In genomic region chr6:27478706-27479318, GRCh38 we compare ENCODE assay signal across 9 cellular contexts. TPM values are rescaled to one million over a fixed set of nuclear protein-coding genes. Genes with fewer than 3 reads are reported as not detected.
DNase-seq lines count a peak whose midpoint lies in the region; ATAC-seq and TF ChIP-seq lines count a peak whose summit lies in the region.
"Had no signal": no experiment of that assay in that cellular context is flagged by ENCODE, and none has a peak within 500 bp of the region (broad histone marks: within the 10 kb centered on the region; RNA-seq: fewer than 3 reads in every experiment).

No MANE protein-coding gene starts in this region.

- CTCF ChIA-PET in activated CD8-positive, alpha-beta T cell treated with anti-CD3 and anti-CD28 coated beads, Interleukin-2, amount 10 ng/mL, durations not matched to agents 7 days and 5 days (lab: Charles Lee), result interaction anchor here (0.9 to 1.6 kb wide), 8 partner anchors 23 to 352 kb away, joined by 3 to 13 read pairs (median 4); no protein-coding TSS in a partner anchor

- peaks cover 0 to 5% (median 3%) of the 10 kb centered on the region in 3 donors for H3K27me3 Mint-ChIP-seq in CD14-positive monocyte (ENCODE audit: low read depth in 3 of 3)
- peaks cover 4% of the 10 kb centered on the region for H3K27me3 Mint-ChIP-seq in activated CD8-positive, alpha-beta T cell treated with anti-CD3 and anti-CD28 coated beads, Interleukin-2, amount 10 ng/mL, durations not matched to agents 7 days and 5 days (ENCODE audit: low read depth)
- H3K27me3 Mint-ChIP-seq in effector memory CD8-positive, alpha-beta T cell, result no peaks in the 10 kb centered on the region
- H3K27me3 Mint-ChIP-seq: activated naive CD8-positive, alpha-beta T cell had no signal

- H3K4me1 Mint-ChIP-seq in CD14-positive monocyte, result no peaks in the 10 kb centered on the region
- H3K4me1 Mint-ChIP-seq in activated CD8-positive, alpha-beta T cell treated with anti-CD3 and anti-CD28 coated beads, Interleukin-2, amount 10 ng/mL, durations not matched to agents 7 days and 5 days (ENCODE audit: low read depth), result peaks cover 2% of the 10 kb centered on the region
- H3K4me1 Mint-ChIP-seq in effector memory CD8-positive, alpha-beta T cell (ENCODE audit: low read depth in 2 of 2), result peaks cover 0 to 3% of the 10 kb centered on the region in 2 donors

- DNase-seq in CD14-positive monocyte (ENCODE audit: low spot score), result peak; percentile 93
- DNase-seq in NCI-H82 (lab: John Stamatoyannopoulos, UW), result peak; percentile 94
- peak; percentile 91 for DNase-seq in activated CD8-positive, alpha-beta T cell treated with anti-CD3 and anti-CD28 coated beads, Interleukin-2, amount 10 ng/mL, durations not matched to agents 7 days and 5 days
- peak; percentile 93 to 95 (median 94) for DNase-seq in effector memory CD8-positive, alpha-beta T cell
- DNase-seq in medulla oblongata (ENCODE audit: extremely low spot score), result peak; percentile 96
- DNase-seq in stimulated activated CD8-positive, alpha-beta memory T cell treated with anti-CD3 and anti-CD28 coated beads, Interleukin-12 subunit alpha, Interleukin-12 subunit beta, amount 100 ng/mL, for 1 hour (ENCODE audit: low read depth), result peak; percentile 75

- H3K9me3 Mint-ChIP-seq in CD14-positive monocyte, result peaks cover 0 to 8% (median 6%) of the 10 kb centered on the region in 7 donors
- H3K9me3 Mint-ChIP-seq in activated CD8-positive, alpha-beta T cell treated with anti-CD3 and anti-CD28 coated beads, Interleukin-2, amount 10 ng/mL, durations not matched to agents 7 days and 5 days (ENCODE audit: insufficient read depth), result no peaks in the 10 kb centered on the region
- H3K9me3 Mint-ChIP-seq in effector memory CD8-positive, alpha-beta T cell, result no peaks in the 10 kb centered on the region

- H3K4me3 Mint-ChIP-seq in CD14-positive monocyte, result no peak overlapping the region
- no peak overlapping the region for H3K4me3 Mint-ChIP-seq in activated CD8-positive, alpha-beta T cell treated with anti-CD3 and anti-CD28 coated beads, Interleukin-2, amount 10 ng/mL, durations not matched to agents 7 days and 5 days
- H3K4me3 Mint-ChIP-seq in effector memory CD8-positive, alpha-beta T cell, result no peak overlapping the region
- H3K4me3 Mint-ChIP-seq: activated naive CD8-positive, alpha-beta T cell had no signal

- no peak overlapping the region for H3K27ac Mint-ChIP-seq in CD14-positive monocyte
- no peak overlapping the region for H3K27ac Mint-ChIP-seq in activated CD8-positive, alpha-beta T cell treated with anti-CD3 and anti-CD28 coated beads, Interleukin-2, amount 10 ng/mL, durations not matched to agents 7 days and 5 days
- H3K27ac Mint-ChIP-seq in effector memory CD8-positive, alpha-beta T cell, result no peak overlapping the region
- H3K27ac Mint-ChIP-seq: activated naive CD8-positive, alpha-beta T cell had no signal

- intact Hi-C loops in CD14-positive monocyte (cut with micrococcal nuclease), result loop anchor here (2.0 to 10.0 kb wide), 8 partner anchors 208 to 656 kb away; a partner anchor contains a TSS

- ATAC-seq in GM19452 (IDR thresholded peaks at IDR 0.05; ENCODE audit: unreplicated experiment), result peak; percentile 64
- peak; percentile 45 for ATAC-seq in HG03565 (IDR thresholded peaks at IDR 0.05; ENCODE audit: unreplicated experiment)
- peak; percentile 77 for ATAC-seq in activated CD8-positive, alpha-beta T cell treated with anti-CD3 and anti-CD28 coated beads, Interleukin-2, amount 10 ng/mL, durations not matched to agents 7 days and 5 days
- peak; percentile 62 for ATAC-seq in effector memory CD8-positive, alpha-beta T cell (replicated peaks)

- POLR2A ChIA-PET in activated CD8-positive, alpha-beta T cell treated with anti-CD3 and anti-CD28 coated beads, Interleukin-2, amount 10 ng/mL, durations not matched to agents 7 days and 5 days (lab: Charles Lee), result interaction anchor here (0.6 to 1.8 kb wide), 17 partner anchors 8 to 1322 kb away, joined by 3 to 10 read pairs (median 4); a partner anchor contains a TSS

- no peak for TF ChIP-seq CTCF in CD14-positive monocyte (IDR thresholded peaks at IDR 0.05)

- H3K36me3 Mint-ChIP-seq in CD14-positive monocyte, result no peaks in the 10 kb centered on the region
- H3K36me3 Mint-ChIP-seq in activated CD8-positive, alpha-beta T cell treated with anti-CD3 and anti-CD28 coated beads, Interleukin-2, amount 10 ng/mL, durations not matched to agents 7 days and 5 days (ENCODE audit: low read depth), result no peaks in the 10 kb centered on the region
- peaks cover 9% of the 10 kb centered on the region for H3K36me3 Mint-ChIP-seq in effector memory CD8-positive, alpha-beta T cell (ENCODE audit: insufficient read depth)
- H3K36me3 Mint-ChIP-seq: activated naive CD8-positive, alpha-beta T cell had no signal

RNA-seq across cellular contexts. Expression of gene ZNF184, which starts 5.9 kb away (rescaled TPM):
- polyA plus RNA-seq in CD14-positive monocyte, result 1 to 10 TPM; 1.5 TPM
- total RNA-seq in activated CD8-positive, alpha-beta T cell treated with anti-CD3 and anti-CD28 coated beads, Interleukin-2, amount 10 ng/mL, durations not matched to agents 7 days and 5 days, result 10 to 100 TPM; 11.6 to 12.3 TPM

Comparison
In these comparisons a context has a peak if more than half of its experiments do, and no peak if none do; other contexts are left out.
1. Peak in every context shown above with its lines: DNase-seq and ATAC-seq.